ENCODE assay signal across 28 cellular contexts in the genomic region with DNA sequence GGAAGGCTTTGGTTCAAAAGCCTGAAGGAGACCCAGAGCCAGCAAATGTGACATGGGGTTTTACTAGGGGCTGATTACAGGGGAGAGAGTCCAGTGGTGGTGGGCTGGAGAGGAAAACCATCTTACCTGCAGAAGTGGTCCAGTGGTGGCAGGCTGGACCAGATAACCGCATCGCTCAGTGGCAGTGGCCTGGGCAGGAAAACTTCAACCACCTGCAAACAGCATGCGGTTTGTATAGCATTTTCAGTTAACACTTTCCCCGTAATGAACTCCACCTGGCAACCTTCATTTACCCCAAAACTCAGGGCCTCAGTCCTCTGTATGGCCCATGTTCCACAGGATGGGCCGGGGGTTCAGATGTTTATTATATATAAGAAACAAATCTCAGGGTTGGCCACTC.
"Had no signal": no experiment of that assay in that cellular context is flagged by ENCODE, and none has a peak within 500 bp of the region (broad histone marks: within the 10 kb centered on the region; RNA-seq: fewer than 3 reads in every experiment).

No MANE protein-coding gene starts in this region.

- H3K4me3 ChIP-seq: ovary, psoas muscle, right lobe of liver, sigmoid colon, stomach, thoracic aorta, thyroid gland, transverse colon, upper lobe of left lung, vagina had no signal

- H3K27me3 Mint-ChIP-seq: naive thymus-derived CD4-positive, alpha-beta T cell; progenitor cell of endocrine pancreas; stimulated activated naive B cell treated with anti-CD40 and anti-IgM and Interleukin-4, amounts not matched to agents 10 μg/mL and 1 μg/mL and 100 μg/mL, for 72 hours; stimulated activated naive CD8-positive, alpha-beta T cell treated with anti-CD3 and anti-CD28 coated beads, Interleukin-15, Interleukin-2, amounts not matched to agents 100 ng/mL and 50 ng/mL, for 24 hours had no signal

- H3K9me3 ChIP-seq: ovary, psoas muscle, right lobe of liver, sigmoid colon, stomach, thoracic aorta, thyroid gland, transverse colon, upper lobe of left lung, vagina had no signal

- H3K79me2 ChIP-seq: parathyroid adenoma had no signal

- H3K36me3 Mint-ChIP-seq: naive thymus-derived CD4-positive, alpha-beta T cell; natural killer cell; stimulated activated effector memory CD8-positive, alpha-beta T cell treated with anti-CD3 and anti-CD28 coated beads, Interleukin-12 subunit alpha, Interleukin-12 subunit beta, amount 100 ng/mL, for 72 hours; stimulated activated naive B cell treated with anti-CD40 and anti-IgM and Interleukin-4, amounts not matched to agents 10 μg/mL and 1 μg/mL and 100 μg/mL, for 72 hours had no signal

- H3K9ac ChIP-seq: parathyroid adenoma had no signal

- H3K4me1 Mint-ChIP-seq: naive thymus-derived CD4-positive, alpha-beta T cell; natural killer cell; neural crest cell; stimulated activated effector memory CD8-positive, alpha-beta T cell treated with anti-CD3 and anti-CD28 coated beads, Interleukin-12 subunit alpha, Interleukin-12 subunit beta, amount 100 ng/mL, for 72 hours; stimulated activated naive B cell treated with anti-CD40 and anti-IgM and Interleukin-4, amounts not matched to agents 10 μg/mL and 1 μg/mL and 100 μg/mL, for 72 hours had no signal

- DNase-seq: naive thymus-derived CD4-positive, alpha-beta T cell; natural killer cell; occipital lobe; ovary; posterior cingulate gyrus; psoas muscle; right cardiac atrium; right lobe of liver; sigmoid colon; small intestine; stimulated activated CD4-positive, alpha-beta T cell treated with anti-CD3 and anti-CD28 coated beads, Interleukin-15, amount 100 ng/mL, for 24 hours; stimulated activated CD4-positive, alpha-beta T cell treated with anti-CD3 and anti-CD28 coated beads, Interleukin-2, amount 100 ng/mL, for 24 hours; stimulated activated CD4-positive, alpha-beta T cell treated with anti-CD3 and anti-CD28 coated beads, Interleukin-2, amount 100 ng/mL, for 48 hours; stimulated activated CD4-positive, alpha-beta T cell treated with anti-CD3 and anti-CD28 coated beads, Interleukin-4, amount 100 ng/mL, for 24 hours; stimulated activated naive B cell treated with anti-CD40 and anti-IgM and Interleukin-4, amounts not matched to agents 10 μg/mL and 1 μg/mL and 100 μg/mL, for 72 hours; stimulated activated naive CD4-positive, alpha-beta T cell treated with Interleukin-2 at 50 U/mL for 16 hours; stomach; thyroid gland; transverse colon; upper lobe of left lung had no signal

- H2AFZ ChIP-seq: parathyroid adenoma had no signal

- H3K4me3 Mint-ChIP-seq: naive thymus-derived CD4-positive, alpha-beta T cell; natural killer cell; neural crest cell; stimulated activated effector memory CD8-positive, alpha-beta T cell treated with anti-CD3 and anti-CD28 coated beads, Interleukin-12 subunit alpha, Interleukin-12 subunit beta, amount 100 ng/mL, for 72 hours; stimulated activated naive B cell treated with anti-CD40 and anti-IgM and Interleukin-4, amounts not matched to agents 10 μg/mL and 1 μg/mL and 100 μg/mL, for 72 hours; stimulated activated naive CD8-positive, alpha-beta T cell treated with anti-CD3 and anti-CD28 coated beads, Interleukin-15, Interleukin-2, amounts not matched to agents 100 ng/mL and 50 ng/mL, for 24 hours had no signal

- H3K27ac Mint-ChIP-seq: naive thymus-derived CD4-positive, alpha-beta T cell; natural killer cell; progenitor cell of endocrine pancreas; stimulated activated effector memory CD8-positive, alpha-beta T cell treated with anti-CD3 and anti-CD28 coated beads, Interleukin-12 subunit alpha, Interleukin-12 subunit beta, amount 100 ng/mL, for 72 hours; stimulated activated naive B cell treated with anti-CD40 and anti-IgM and Interleukin-4, amounts not matched to agents 10 μg/mL and 1 μg/mL and 100 μg/mL, for 72 hours; stimulated activated naive CD8-positive, alpha-beta T cell treated with anti-CD3 and anti-CD28 coated beads, Interleukin-15, Interleukin-2, amounts not matched to agents 100 ng/mL and 50 ng/mL, for 24 hours had no signal

- H3K9me3 Mint-ChIP-seq: nephron; stimulated activated naive CD8-positive, alpha-beta T cell treated with anti-CD3 and anti-CD28 coated beads, Interleukin-15, Interleukin-2, amounts not matched to agents 100 ng/mL and 50 ng/mL, for 24 hours had no signal

- ATAC-seq: naive thymus-derived CD4-positive, alpha-beta T cell; natural killer cell; psoas muscle; right cardiac atrium; right lobe of liver; stimulated activated effector memory CD8-positive, alpha-beta T cell treated with anti-CD3 and anti-CD28 coated beads, Interleukin-12 subunit alpha, Interleukin-12 subunit beta, amount 100 ng/mL, for 72 hours; stimulated activated naive B cell treated with anti-CD40 and anti-IgM and Interleukin-4, amounts not matched to agents 10 μg/mL and 1 μg/mL and 100 μg/mL, for 72 hours had no signal

- H3K36me3 ChIP-seq: ovary, right lobe of liver, sigmoid colon, stomach, thoracic aorta, thyroid gland, transverse colon, upper lobe of left lung, vagina had no signal

- H3K27ac ChIP-seq: ovary, parathyroid adenoma, psoas muscle, right lobe of liver, sigmoid colon, stomach, thoracic aorta, thyroid gland, transverse colon, upper lobe of left lung, vagina had no signal

- H3K4me1 ChIP-seq: parathyroid adenoma, psoas muscle, right lobe of liver, sigmoid colon, stomach, thyroid gland, transverse colon, upper lobe of left lung, vagina had no signal

- H3K27me3 ChIP-seq: ovary, right lobe of liver, sigmoid colon, stomach, thyroid gland, transverse colon, upper lobe of left lung, vagina had no signal
